Comparison of ENCODE assay signal across 8 cellular contexts in genomic region chr3:14780927-14781507, GRCh38. TPM values are rescaled to one million over a fixed set of nuclear protein-coding genes. Genes with fewer than 3 reads are reported as not detected.
DNase-seq lines count a peak whose midpoint lies in the region; ATAC-seq, FAIRE-seq and TF ChIP-seq lines count a peak whose summit lies in the region.

No MANE protein-coding gene starts in this region.

- no peaks in the 10 kb centered on the region for H3K4me1 ChIP-seq in Peyer's patch

- peaks cover 22% of the 10 kb centered on the region for H3K27me3 Mint-ChIP-seq in nephron (ENCODE audit: low read depth)
- peaks cover 39 to 41% of the 10 kb centered on the region in 2 donors for H3K27me3 Mint-ChIP-seq in effector memory CD8-positive, alpha-beta T cell

- no peak overlapping the region for H3K4me3 Mint-ChIP-seq in nephron
- H3K4me3 Mint-ChIP-seq in effector memory CD8-positive, alpha-beta T cell, result no peak overlapping the region

- peak in 4 of 6 experiments; percentile 42 to 74 (median 72) for TF ChIP-seq CTCF in Peyer's patch (IDR thresholded peaks at IDR 0.05)
- peak; percentile 63 for TF ChIP-seq CTCF in epithelial cell of esophagus (IDR thresholded peaks at IDR 0.05; ENCODE audit: insufficient read depth, low read depth, low read length, missing control alignments)
- peak; percentile 40 to 67 (median 52) for TF ChIP-seq CTCF in nephron (IDR thresholded peaks at IDR 0.05; ENCODE audit: unreplicated experiment in 3 of 3)

- H3K4me3 ChIP-seq in Peyer's patch, result no peak overlapping the region
- H3K4me3 ChIP-seq in epithelial cell of esophagus (ENCODE audit: low read length), result no peak overlapping the region

- no peak for TF ChIP-seq POLR2A in Peyer's patch (IDR thresholded peaks at IDR 0.05)

- ATAC-seq in GM18511 (IDR thresholded peaks at IDR 0.05; ENCODE audit: unreplicated experiment), result peak; percentile 70
- peak; percentile 63 for ATAC-seq in HG03442 (IDR thresholded peaks at IDR 0.05; ENCODE audit: unreplicated experiment)
- no peak for ATAC-seq in effector memory CD8-positive, alpha-beta T cell (replicated peaks)

- H3K27me3 ChIP-seq in Peyer's patch, result no peaks in the 10 kb centered on the region

- H3K9me3 ChIP-seq in Peyer's patch, result no peaks in the 10 kb centered on the region

- no peak overlapping the region for H3K27ac ChIP-seq in Peyer's patch

- FAIRE-seq in frontal cortex (lab: Jason Lieb, UNC), result no peak

- DNase-seq in AG20443 (ENCODE audit: low spot score), result peak; percentile 73
- DNase-seq in Peyer's patch, result peak in 2 of 3 donors; percentile 75 to 79
- DNase-seq in epithelial cell of esophagus (ENCODE audit: low read depth), result peak; percentile 67
- no peak for DNase-seq in effector memory CD8-positive, alpha-beta T cell
- no peak for DNase-seq in frontal cortex (ENCODE audit: low spot score in 2 of 2)

- H3K36me3 ChIP-seq in Peyer's patch, result no peaks in the 10 kb centered on the region

- H3K27ac Mint-ChIP-seq in nephron, result no peak overlapping the region
- no peak overlapping the region for H3K27ac Mint-ChIP-seq in effector memory CD8-positive, alpha-beta T cell

- no peaks in the 10 kb centered on the region for H3K36me3 Mint-ChIP-seq in nephron (ENCODE audit: low read depth)
- no peaks in the 10 kb centered on the region for H3K36me3 Mint-ChIP-seq in effector memory CD8-positive, alpha-beta T cell (ENCODE audit: insufficient read depth)

- H3K9me3 Mint-ChIP-seq in nephron, result peaks cover 7% of the 10 kb centered on the region
- peaks cover 8 to 13% of the 10 kb centered on the region in 2 donors for H3K9me3 Mint-ChIP-seq in effector memory CD8-positive, alpha-beta T cell

- peaks cover 5% of the 10 kb centered on the region for H3K4me1 Mint-ChIP-seq in nephron
- H3K4me1 Mint-ChIP-seq in effector memory CD8-positive, alpha-beta T cell (ENCODE audit: low read depth in 2 of 2), result no peaks in the 10 kb centered on the region

RNA-seq across cellular contexts. Expression of gene FGD5, which starts 37.7 kb away (rescaled TPM):
- total RNA-seq in Peyer's patch (10 to 100 TPM in 3 of 4 donors, 1 to 10 TPM in 1; 8.6 to 65.2 (median 18.1) TPM), frontal cortex (2.9 TPM)

Comparison
In these comparisons a context has a peak if more than half of its experiments do, and no peak if none do; other contexts are left out.
1. DNase-seq: peak in AG20443 (single experiment), Peyer's patch (2 of 3) and epithelial cell of esophagus (single experiment); none in effector memory CD8-positive, alpha-beta T cell (0 of 3) and frontal cortex (0 of 2).
2. Peak in every context shown above with its lines, with median percentiles within 50 percentile points of each other: CTCF ChIP-seq.